Comparison of ENCODE assay signal across 12 cellular contexts in the genomic region with DNA sequence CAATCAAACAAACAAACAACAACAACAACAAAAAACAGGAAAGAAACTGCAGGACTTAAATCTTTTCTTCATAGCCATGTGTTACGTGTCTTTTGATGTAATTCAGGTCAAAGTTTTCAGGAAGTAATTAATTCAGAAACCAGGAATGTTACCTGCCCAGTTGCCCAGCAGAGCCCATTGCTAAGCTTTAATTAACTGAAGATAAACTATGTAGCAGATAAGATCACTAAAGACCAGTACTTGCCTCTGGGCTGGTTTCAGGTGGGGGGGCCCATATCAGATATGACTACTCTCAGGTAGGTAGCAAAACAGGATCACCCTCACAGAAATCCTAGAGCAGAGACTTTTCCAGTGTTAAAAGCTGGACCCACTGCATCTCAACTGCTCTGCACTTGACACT.
A peak's percentile ranks its signal among the peaks of the same experiment; 100 is the strongest.
DNase-seq lines count a peak whose midpoint lies in the region; ATAC-seq lines count a peak whose summit lies in the region.
"Had no signal": no experiment of that assay in that cellular context is flagged by ENCODE, and none has a peak within 500 bp of the region (broad histone marks: within the 10 kb centered on the region; RNA-seq: fewer than 3 reads in every experiment).

No MANE protein-coding gene starts in this region.

- ATAC-seq in left colon (peak; percentile 39), HG03159 (IDR thresholded peaks at IDR 0.05; ENCODE audit: unreplicated experiment) (no peak), GM19035 (IDR thresholded peaks at IDR 0.05; ENCODE audit: unreplicated experiment) (no peak)
- ATAC-seq: HCT116 had no signal

- intact Hi-C loops in left colon (cut with DNase I, micrococcal nuclease): no loop called here

- DNase-seq in SIG-M5 treated with dmso at 0.1 percent for 504 hours (lab: John Stamatoyannopoulos, UW; ENCODE audit: unreplicated experiment) (peak; percentile 55), SIG-M5 (lab: John Stamatoyannopoulos, UW) (no peak), left colon (no peak), renal cortical epithelial cell (ENCODE audit: low read depth) (peak; percentile 36)
- DNase-seq in activated CD4-positive, alpha-beta T cell treated with anti-CD3 and anti-CD28 coated beads for 48 hours: no peak
- DNase-seq: CD8-positive, alpha-beta memory T cell; DND-41; GF-D8; IMR-90 had no signal

Comparison
In these comparisons a context has a peak if more than half of its experiments do, and no peak if none do; other contexts are left out.
1. DNase-seq: peak in SIG-M5 treated with dmso at 0.1 percent for 504 hours (single experiment) and renal cortical epithelial cell (single experiment); none in SIG-M5 (single experiment), left colon (0 of 2) and activated CD4-positive, alpha-beta T cell treated with anti-CD3 and anti-CD28 coated beads for 48 hours (single experiment).